Comparison of ENCODE assay signal across 8 cellular contexts in genomic region chr12:121295746-121296617, GRCh38. TPM values are rescaled to one million over a fixed set of nuclear protein-coding genes. Genes with fewer than 3 reads are reported as not detected.
DNase-seq lines count a peak whose midpoint lies in the region; ATAC-seq, FAIRE-seq and TF ChIP-seq lines count a peak whose summit lies in the region.

No MANE protein-coding gene starts in this region.

- BruUV-seq in PC-9 (replicated peaks; lab: Mats Ljungman, UMichigan) (no TSS peak), K562 (replicated peaks; lab: Mats Ljungman, UMichigan) (no TSS peak)

- H3K36me3 ChIP-seq in PC-9 (ENCODE audit: low read depth): no peaks in the 10 kb centered on the region
- H3K36me3 ChIP-seq in K562 (ENCODE audit: control insufficient read depth, insufficient read depth, low read length): peaks cover 23% of the 10 kb centered on the region; the same call in 2 of the 3 replicates
- H3K36me3 ChIP-seq in keratinocyte (ENCODE audit: control insufficient read depth in 2 of 2, extremely low read depth in 1 of 2, insufficient read depth in 2 of 2, low read length in 2 of 2): peaks cover 3 to 4% of the 10 kb centered on the region in 2 experiments

- H3K79me2 ChIP-seq in PC-9 (ENCODE audit: low read depth) (peaks cover 29% of the 10 kb centered on the region), K562 (ENCODE audit: control insufficient read depth, insufficient read depth, low read length) (peaks cover 38% of the 10 kb centered on the region), keratinocyte (ENCODE audit: control insufficient read depth, insufficient read depth, low read length) (peaks cover 30% of the 10 kb centered on the region)

- H3K9me1 ChIP-seq in K562 (ENCODE audit: control insufficient read depth, insufficient read depth, low read length) (no peaks in the 10 kb centered on the region), keratinocyte (ENCODE audit: control insufficient read depth, extremely low read depth, insufficient read depth, low read length) (no peaks in the 10 kb centered on the region)

- no peaks in the 10 kb centered on the region for H3K27me3 ChIP-seq in PC-9 (ENCODE audit: insufficient read depth, low read depth)
- no peaks in the 10 kb centered on the region for H3K27me3 ChIP-seq in K562 (ENCODE audit: control insufficient read depth in 2 of 2, insufficient read depth in 2 of 2, low read length in 2 of 2)
- no peaks in the 10 kb centered on the region for H3K27me3 ChIP-seq in keratinocyte (ENCODE audit: control insufficient read depth, extremely low read depth, insufficient read depth, low read length)

- TF ChIP-seq CTCF in PC-9 (conservative IDR thresholded peaks at IDR 0.05) (no peak), K562 (IDR thresholded peaks at IDR 0.05 in 2 of 3, conservative IDR thresholded peaks at IDR 0.05 in 1 of 3; ENCODE audit: insufficient read depth in 2 of 3, low read depth in 1 of 3, low read length in 3 of 3) (peak in 1 of 3 experiments; percentile 3; a peak in 1 of 6 replicates), keratinocyte (optimal IDR thresholded peaks at IDR 0.05 in 1 of 3, IDR thresholded peaks at IDR 0.05 in 1 of 3, conservative IDR thresholded peaks at IDR 0.05 in 1 of 3; ENCODE audit: extremely low read depth in 1 of 3, insufficient read depth in 2 of 3, low read length in 3 of 3) (no peak)

- H3F3A ChIP-seq in PC-9 (ENCODE audit: insufficient read depth, low read depth): peaks cover 20% of the 10 kb centered on the region; the same call in 1 of the 2 replicates

- CTCF ChIA-PET in PC-9 (lab: Charles Lee): interaction anchor here (0.6 kb wide), 2 partner anchors 116 to 238 kb away, joined by 3 to 4 read pairs; no protein-coding TSS in a partner anchor
- CTCF ChIA-PET in K562 (lab: Yijun Ruan, JAX; ENCODE audit: low intra/inter-chr PET ratio): no interaction called here

- no peaks in the 10 kb centered on the region for H3K9me3 ChIP-seq in PC-9 (ENCODE audit: insufficient read depth, low read depth)
- H3K9me3 ChIP-seq in K562 (replicated peaks; ENCODE audit: control insufficient read depth, insufficient read depth, low read depth, low read length): no peaks in the 10 kb centered on the region
- no peaks in the 10 kb centered on the region for H3K9me3 ChIP-seq in keratinocyte (ENCODE audit: control insufficient read depth, low read depth, low read length)

- H2AFZ ChIP-seq in PC-9 (peak overlapping the region; percentile 93), K562 (ENCODE audit: low read depth, low read length) (peak overlapping the region; percentile 79), keratinocyte (ENCODE audit: control insufficient read depth, low read length) (peak overlapping the region; percentile 62)

- H3K4me3 ChIP-seq in PC-9 (peak overlapping the region; percentile 95), K562 (peak overlapping the region; percentile 88), keratinocyte (ENCODE audit: control insufficient read depth in 2 of 3, extremely low read depth in 1 of 3, insufficient read depth in 2 of 3, low read depth in 1 of 3, low read length in 3 of 3) (peak overlapping the region; percentile 83 to 95 (median 84))

- in situ Hi-C loops in K562 (cut with MboI): no loop called here

- H4K20me1 ChIP-seq in PC-9 (ENCODE audit: insufficient read depth) (peaks cover 7% of the 10 kb centered on the region; the same call in 1 of the 2 replicates), K562 (replicated peaks; ENCODE audit: control insufficient read depth, insufficient read depth, low read length) (no peaks in the 10 kb centered on the region; the same call in 1 of the 2 replicates), keratinocyte (ENCODE audit: control insufficient read depth, extremely low read depth, insufficient read depth, low read length) (no peaks in the 10 kb centered on the region)

- FAIRE-seq in K562 (lab: Jason Lieb, UNC) (peak; percentile 26), keratinocyte (lab: Jason Lieb, UNC) (no peak)

- no peak for TF ChIP-seq POLR2A in K562 (conservative IDR thresholded peaks at IDR 0.05)

- DNase-seq in activated effector memory CD4-positive, alpha-beta T cell treated with anti-CD3 and anti-CD28 coated beads, Interleukin-2, amount 50 U/mL, for 16 hours: peak; percentile 68
- DNase-seq in activated effector memory CD4-positive, alpha-beta T cell treated with Interleukin-2 at 50 U/mL for 16 hours: no peak
- DNase-seq in PC-9: no peak
- peak; percentile 36 to 84 (median 65) for DNase-seq in K562 (ENCODE audit: extremely low read depth in 1 of 4, low spot score in 3 of 4)
- no peak for DNase-seq in keratinocyte (ENCODE audit: low read depth, low spot score)
- peak in 2 of 3 donors; percentile 9 to 19 for DNase-seq in stimulated activated CD4-positive, alpha-beta T cell treated with anti-CD3 and anti-CD28 coated beads, TNF-alpha, amount 100 ng/mL, for 48 hours (ENCODE audit: low read depth in 3 of 3)
- DNase-seq in 8988T: no peak

- no peak for TF ChIP-seq EP300 in K562 (IDR thresholded peaks at IDR 0.05; ENCODE audit: low read length)

- POLR2A ChIA-PET in PC-9 (lab: Charles Lee; ENCODE audit: unreplicated experiment) (interaction anchor here (0.6 kb wide), 5 partner anchors 173 to 715 kb away, joined by 5 to 24 read pairs (median 13); partner anchors contain the start of genes POP5 and PSMD9), K562 (lab: Yijun Ruan, JAX) (interaction anchor here (0.6 to 1.0 kb wide), 9 partner anchors 7 to 129 kb away, joined by 3 to 6 read pairs (median 3); partner anchors contain the start of gene RNF34)

- H3K9me2 ChIP-seq in PC-9 (ENCODE audit: insufficient read depth): no peaks in the 10 kb centered on the region

- dilution Hi-C loops in keratinocyte (cut with MboI; ENCODE audit: extremely low pct_ligation_motif_present, low sequenced_read_pairs): no loop called here

- H3K9ac ChIP-seq in K562 (ENCODE audit: insufficient read depth in 1 of 2, low read depth in 2 of 2, low read length in 2 of 2): peak overlapping the region; percentile 75 to 99
- peak overlapping the region; percentile 88 for H3K9ac ChIP-seq in keratinocyte (ENCODE audit: control insufficient read depth, extremely low read depth, insufficient read depth, low read length)

- no peak for TF ChIP-seq RAD21 in K562 (CRISPR knock-in tag; conservative IDR thresholded peaks at IDR 0.05 in 1 of 2, IDR thresholded peaks at IDR 0.05 in 1 of 2)

- H3K27ac ChIP-seq in PC-9 (0 out of 2 replicates have a peak overlapping the region, but pooled peaks have one; percentile 12), K562 (ENCODE audit: extremely low read depth, low read depth, low read length) (peak overlapping the region; percentile 87), keratinocyte (ENCODE audit: control insufficient read depth, insufficient read depth, low read length) (peak overlapping the region; percentile 65)

- intact Hi-C loops in PC-9 (cut with micrococcal nuclease; ENCODE audit: unreplicated experiment) (loop anchor here (5.0 kb wide), 1 partner anchor 56 kb away; the partner anchor contains the start of gene ANAPC5), K562 (cut with micrococcal nuclease) (no loop called here)

- ATAC-seq in HG02870 (IDR thresholded peaks at IDR 0.05; ENCODE audit: unreplicated experiment): peak; percentile 24
- peak; percentile 23 for ATAC-seq in K562

- H3K4me2 ChIP-seq in PC-9 (peak overlapping the region; percentile 93), K562 (ENCODE audit: insufficient read depth, low read length) (peak overlapping the region; percentile 82), keratinocyte (ENCODE audit: control insufficient read depth, extremely low read depth, insufficient read depth, low read depth, low read length) (peak overlapping the region; percentile 53)

- peaks cover 6% of the 10 kb centered on the region for H3K4me1 ChIP-seq in PC-9 (replicated peaks; ENCODE audit: insufficient read depth)
- H3K4me1 ChIP-seq in K562 (replicated peaks in 1 of 2; ENCODE audit: control insufficient read depth in 2 of 2, insufficient read depth in 2 of 2, low read length in 2 of 2): peaks cover 12 to 22% of the 10 kb centered on the region in 2 experiments; a peak in 4 of 5 replicates
- H3K4me1 ChIP-seq in keratinocyte (ENCODE audit: control insufficient read depth, extremely low read depth, insufficient read depth, low read length): peaks cover 11% of the 10 kb centered on the region

- 2% methylated on average over 19 of the region's 55 CpGs for WGBS in K562 (ENCODE audit: insufficient coverage, low coverage, missing lambda C conversion rate)

RNA-seq across cellular contexts. Expression of gene CAMKK2, which starts 0.5 kb away (rescaled TPM):
- total RNA-seq in PC-9 (2021) (26.7 and 37.6 TPM in 2 replicates), K562 (2014; rRNA removed) (18.8 and 21.1 TPM in 2 replicates), K562 (2014; rRNA removed; fragmentation: Illumina TruSeq; extraction: Trizol) (12.6 and 12.7 TPM in 2 replicates), K562 (2015; rRNA removed; fragmentation: Illumina TruSeq; extraction: Trizol) (10.5 and 10.8 TPM in 2 replicates), K562 (2021) (30.8 and 32.0 TPM in 2 replicates)
- 43.2 and 68.9 TPM in 2 replicates for total RNA-seq in K562 (2011; cell fraction: chromatin; rRNA removed; ENCODE audit: low replicate concordance)
- 40.5 and 41.3 TPM in 2 replicates for total RNA-seq in K562 (2011; cell fraction: nucleolus; rRNA removed)
- total RNA-seq in K562 (2011; cell fraction: nucleoplasm; rRNA removed): 39.2 and 39.8 TPM in 2 replicates
- polyA plus RNA-seq in K562 (2011; rRNA removed) (18.2 and 20.5 TPM in 2 replicates), K562 (2014; fragmentation: Illumina TruSeq; extraction: Trizol) (22.0 and 22.3 TPM in 2 replicates), K562 (2014; fragmentation: Nextera tagmentation; extraction: Ambion mirVana) (1 to 10 TPM; 4.3 to 5.4 TPM), K562 (2014; rRNA removed) (20.1 and 21.1 TPM in 2 replicates), keratinocyte (18.6 to 25.1 TPM (median 22.9 TPM) in 3 replicates)
- polyA plus RNA-seq in K562 (2011; cell fraction: cytosol; rRNA removed): 19.2 and 26.4 TPM in 2 replicates
- 40.6 and 54.1 TPM in 2 replicates for polyA plus RNA-seq in K562 (2011; cell fraction: nucleus; rRNA removed)
- polyA plus RNA-seq in K562 (2012): 15.5 and 22.2 TPM in 2 replicates
- polyA minus RNA-seq in K562 (2011; rRNA and poly(A)+ RNA removed): 18.1 and 27.5 TPM in 2 replicates
- polyA minus RNA-seq in K562 (2011; cell fraction: cytosol; rRNA and poly(A)+ RNA removed): 18.8 and 19.5 TPM in 2 replicates
- 25.4 and 26.8 TPM in 2 replicates for polyA minus RNA-seq in K562 (2011; cell fraction: nucleus; rRNA and poly(A)+ RNA removed)
- 10.2 TPM for polyA plus RNA-seq in keratinocyte (2011; ENCODE audit: low read depth)
- 20.3 and 24.8 TPM in 2 replicates for polyA plus RNA-seq in keratinocyte (2011; cell fraction: cytosol; rRNA removed)
- 28.6 and 35.1 TPM in 2 replicates for polyA plus RNA-seq in keratinocyte (2011; cell fraction: nucleus; rRNA removed)
- 15.7 and 19.0 TPM in 2 replicates for polyA plus RNA-seq in keratinocyte (2012; ENCODE audit: low replicate concordance)
- polyA minus RNA-seq in keratinocyte: 27.6 to 36.0 TPM (median 32.6 TPM) in 3 replicates
- polyA minus RNA-seq in keratinocyte (2011; cell fraction: cytosol; rRNA and poly(A)+ RNA removed): 37.6 TPM
- 24.1 and 32.4 TPM in 2 replicates for polyA minus RNA-seq in keratinocyte (2011; cell fraction: nucleus; rRNA and poly(A)+ RNA removed)

RNA-seq across cellular contexts. Expression of gene ANAPC5, which starts 56.2 kb away (rescaled TPM):
- total RNA-seq in PC-9 (2021) (93.6 and 101 TPM in 2 replicates), K562 (2014; rRNA removed) (176 and 194 TPM in 2 replicates), K562 (2014; rRNA removed; fragmentation: Illumina TruSeq; extraction: Trizol) (269 and 301 TPM in 2 replicates), K562 (2015; rRNA removed; fragmentation: Illumina TruSeq; extraction: Trizol) (190 and 197 TPM in 2 replicates), K562 (2021) (168 and 169 TPM in 2 replicates)
- 698 and 990 TPM in 2 replicates for total RNA-seq in K562 (2011; cell fraction: chromatin; rRNA removed; ENCODE audit: low replicate concordance)
- 389 and 392 TPM in 2 replicates for total RNA-seq in K562 (2011; cell fraction: nucleolus; rRNA removed)
- 547 and 619 TPM in 2 replicates for total RNA-seq in K562 (2011; cell fraction: nucleoplasm; rRNA removed)
- polyA plus RNA-seq in K562 (2011; rRNA removed) (307 and 315 TPM in 2 replicates), K562 (2014; fragmentation: Illumina TruSeq; extraction: Trizol) (201 and 250 TPM in 2 replicates), K562 (2014; fragmentation: Nextera tagmentation; extraction: Ambion mirVana) (100 to 1,000 TPM; 136 to 181 TPM), K562 (2014; rRNA removed) (207 and 213 TPM in 2 replicates), keratinocyte (109 to 141 TPM (median 115 TPM) in 3 replicates)
- 232 and 246 TPM in 2 replicates for polyA plus RNA-seq in K562 (2011; cell fraction: cytosol; rRNA removed)
- polyA plus RNA-seq in K562 (2011; cell fraction: nucleus; rRNA removed): 472 and 632 TPM in 2 replicates
- polyA plus RNA-seq in K562 (2012): 114 and 144 TPM in 2 replicates
- polyA minus RNA-seq in K562 (2011; rRNA and poly(A)+ RNA removed): 307 and 339 TPM in 2 replicates
- 97.9 and 140 TPM in 2 replicates for polyA minus RNA-seq in K562 (2011; cell fraction: cytosol; rRNA and poly(A)+ RNA removed)
- polyA minus RNA-seq in K562 (2011; cell fraction: nucleus; rRNA and poly(A)+ RNA removed): 212 and 378 TPM in 2 replicates
- polyA plus RNA-seq in keratinocyte (2011; ENCODE audit: low read depth): 109 TPM
- polyA plus RNA-seq in keratinocyte (2011; cell fraction: cytosol; rRNA removed): 112 and 151 TPM in 2 replicates
- 151 and 155 TPM in 2 replicates for polyA plus RNA-seq in keratinocyte (2011; cell fraction: nucleus; rRNA removed)
- 66.9 and 75.8 TPM in 2 replicates for polyA plus RNA-seq in keratinocyte (2012; ENCODE audit: low replicate concordance)
- polyA minus RNA-seq in keratinocyte: 90.5 to 201 TPM (median 158 TPM) in 3 replicates
- 102 TPM for polyA minus RNA-seq in keratinocyte (2011; cell fraction: cytosol; rRNA and poly(A)+ RNA removed)
- polyA minus RNA-seq in keratinocyte (2011; cell fraction: nucleus; rRNA and poly(A)+ RNA removed): 54.0 and 93.0 TPM in 2 replicates

Comparison
In these comparisons a context has a peak if more than half of its experiments do, and no peak if none do; other contexts are left out.
1. DNase-seq: peak in activated effector memory CD4-positive, alpha-beta T cell treated with anti-CD3 and anti-CD28 coated beads, Interleukin-2, amount 50 U/mL, for 16 hours (single experiment), K562 (4 of 4) and stimulated activated CD4-positive, alpha-beta T cell treated with anti-CD3 and anti-CD28 coated beads, TNF-alpha, amount 100 ng/mL, for 48 hours (2 of 3); none in activated effector memory CD4-positive, alpha-beta T cell treated with Interleukin-2 at 50 U/mL for 16 hours (single experiment), PC-9 (0 of 2), keratinocyte (single experiment) and 8988T (single experiment).
2. H3K27ac ChIP-seq: peak in every context shown above with its lines; median percentile 87 in K562; 65 in keratinocyte; 12 in PC-9.
3. Peak in every context shown above with its lines, with median percentiles within 50 percentile points of each other: H2AFZ ChIP-seq, H3K4me2 ChIP-seq and H3K4me3 ChIP-seq.